11 cellular contexts compared by ENCODE assay signal in genomic region chr14:34025325-34026017, GRCh38.
"Had no signal": no experiment of that assay in that cellular context is flagged by ENCODE, and none has a peak within 500 bp of the region (broad histone marks: within the 10 kb centered on the region; RNA-seq: fewer than 3 reads in every experiment).

No MANE protein-coding gene starts in this region.

- H3K4me2 ChIP-seq: GM23338 had no signal

- H3K9ac ChIP-seq: GM23248 had no signal

- H3K36me3 ChIP-seq: HAP-1 had no signal

- DNase-seq: GM23248, GOT3, H7, H9, HCEC 1CT, HFFc6 had no signal

- FAIRE-seq: H1, H54 had no signal

- H3K4me3 ChIP-seq: GM23248, GM23338, HAP-1 had no signal

- H3K4me3 Mint-ChIP-seq: GM23338, H9, HFFc6 had no signal

- H3K27ac ChIP-seq: GM23248 had no signal

- H3K9me3 Mint-ChIP-seq: GM23338, HFFc6 had no signal

- H3K9me3 ChIP-seq: HAP-1 had no signal

- H2AFZ ChIP-seq: GM23248 had no signal

- ATAC-seq: GM23338, HCT116 had no signal

- H3K27ac Mint-ChIP-seq: GM23338, HFFc6 had no signal
